Comparison of ENCODE assay signal across 1 cellular context in genomic region chr2:234881413-234882241, GRCh38.
TF ChIP-seq lines count a peak whose summit lies in the region.

No MANE protein-coding gene starts in this region.

TF ChIP-seq in HepG2, 621 proteins besides CTCF, POLR2A, EP300 and RAD21 (continued from another document):
- TF ChIP-seq ZNF574 (CRISPR knock-in tag; IDR thresholded peaks at IDR 0.05), result peak; percentile 76
- no peak; the same call in 1 of the 2 replicates for TF ChIP-seq PRDM10 (CRISPR knock-in tag; IDR thresholded peaks at IDR 0.05; ENCODE audit: low read depth)
- no peak for TF ChIP-seq KLF15 (CRISPR knock-in tag; IDR thresholded peaks at IDR 0.05; ENCODE audit: borderline replicate concordance)
